Comparison of ENCODE assay signal across 11 cellular contexts in the genomic region with DNA sequence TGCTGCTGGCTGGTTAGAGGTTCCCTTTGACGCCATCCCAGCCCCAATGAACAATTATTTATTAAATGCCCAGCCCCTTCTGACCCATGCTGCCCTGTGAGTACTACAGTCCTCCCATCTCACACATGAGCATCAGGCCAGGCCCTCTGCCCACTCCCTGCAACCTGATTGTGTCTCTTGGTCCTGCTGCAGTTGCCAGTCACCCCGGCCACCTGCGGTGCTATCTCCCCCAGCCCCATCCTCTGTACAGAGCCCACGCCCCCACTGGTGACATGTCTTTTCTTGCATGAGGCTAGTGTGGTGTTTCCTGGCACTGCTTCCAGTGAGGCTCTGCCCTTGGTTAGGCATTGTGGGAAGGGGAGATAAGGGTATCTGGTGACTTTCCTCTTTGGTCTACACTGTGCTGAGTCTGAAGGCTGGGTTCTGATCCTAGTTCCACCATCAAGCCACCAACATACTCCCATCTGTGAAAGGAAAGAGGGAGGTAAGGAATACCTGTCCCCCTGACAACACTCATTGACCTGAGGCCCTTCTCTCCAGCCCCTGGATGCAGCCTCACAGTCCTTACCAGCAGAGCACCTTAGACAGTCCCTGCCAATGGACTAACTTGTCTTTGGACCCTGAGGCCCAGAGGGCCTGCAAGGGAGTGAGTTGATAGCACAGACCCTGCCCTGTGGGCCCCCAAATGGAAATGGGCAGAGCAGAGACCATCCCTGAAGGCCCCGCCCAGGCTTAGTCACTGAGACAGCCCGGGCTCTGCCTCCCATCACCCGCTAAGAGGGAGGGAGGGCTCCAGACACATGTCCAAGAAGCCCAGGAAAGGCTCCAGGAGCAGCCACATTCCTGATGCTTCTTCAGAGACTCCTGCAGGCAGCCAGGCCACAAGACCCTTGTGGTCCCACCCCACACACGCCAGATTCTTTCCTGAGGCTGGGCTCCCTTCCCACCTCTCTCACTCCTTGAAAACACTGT. TPM values are rescaled to one million over a fixed set of nuclear protein-coding genes. Genes with fewer than 3 reads are reported as not detected.
DNase-seq lines count a peak whose midpoint lies in the region; ATAC-seq, FAIRE-seq and TF ChIP-seq lines count a peak whose summit lies in the region.
"Had no signal": no experiment of that assay in that cellular context is flagged by ENCODE, and none has a peak within 500 bp of the region (broad histone marks: within the 10 kb centered on the region; RNA-seq: fewer than 3 reads in every experiment).

No MANE protein-coding gene starts in this region.

- no peak for TF ChIP-seq POLR2A in H1 (IDR thresholded peaks at IDR 0.05; ENCODE audit: control extremely low read depth in 1 of 2, low read depth in 2 of 2, low read length in 2 of 2)

- H2AFZ ChIP-seq in H1 (ENCODE audit: low read length) = no peak overlapping the region

- DNase-seq in BE2C (peak; percentile 36), MG63 (peak; percentile 72), H1 (ENCODE audit: low read depth in 1 of 2, low spot score in 2 of 2) (no peak), activated gamma-delta T cell treated with Interleukin-2 at 50 U/mL for 16 hours (no peak), NCI-H748 treated with DMSO at 0.1 percent for 48 hours (lab: John Stamatoyannopoulos, UW) (no peak)
- DNase-seq in activated naive CD4-positive, alpha-beta T cell (lab: John Stamatoyannopoulos, UW) = no peak
- DNase-seq: activated CD4-positive, alpha-beta T cell treated with anti-CD3 and anti-CD28 coated beads for 48 hours had no signal

- TF ChIP-seq RAD21 in H1 (IDR thresholded peaks at IDR 0.05 in 1 of 2, conservative IDR thresholded peaks at IDR 0.05 in 1 of 2; ENCODE audit: low read depth in 2 of 2, low read length in 2 of 2) = no peak

- H3K14ac ChIP-seq in H1 (ENCODE audit: insufficient read length) = no peak overlapping the region

- no peak overlapping the region for H2BK5ac ChIP-seq in H1 (ENCODE audit: low read depth, low read length)

- no peak overlapping the region for H4K5ac ChIP-seq in H1 (ENCODE audit: insufficient read length, low read depth, low read length)

- no peak for FAIRE-seq in H1 (lab: Jason Lieb, UNC)

- H2BK20ac ChIP-seq in H1 (ENCODE audit: low read length) = no peak overlapping the region

- no peaks in the 10 kb centered on the region for H3K79me2 ChIP-seq in H1 (ENCODE audit: control insufficient read depth in 1 of 2, insufficient read depth in 2 of 2, low read length in 2 of 2)

- H2BK15ac ChIP-seq in H1 (ENCODE audit: low read length) = no peak overlapping the region

- H3K23ac ChIP-seq in H1 (ENCODE audit: insufficient read length) = no peak overlapping the region

- H3K4ac ChIP-seq in H1 (replicated peaks; ENCODE audit: insufficient read length, low read depth, low read length) = no peak overlapping the region

- H3K56ac ChIP-seq in H1 (replicated peaks; ENCODE audit: insufficient read length, low read depth, low read length) = no peak overlapping the region

- TF ChIP-seq CTCF in BE2C (IDR thresholded peaks at IDR 0.05; ENCODE audit: low read depth, low read length) (no peak), H1 (IDR thresholded peaks at IDR 0.05; ENCODE audit: control extremely low read depth in 1 of 3, insufficient read depth in 1 of 3, low read depth in 1 of 3, low read length in 3 of 3) (no peak)

- H3K79me1 ChIP-seq in H1 (ENCODE audit: low read depth, low read length) = no peaks in the 10 kb centered on the region

- 87% methylated on average over 8 of the region's 8 CpGs; no CpG with 5 or more reads in 1 of the 2 experiments for WGBS in H1 (ENCODE audit: extremely low coverage in 1 of 2, insufficient coverage in 1 of 2, insufficient read length in 1 of 2, insufficient replicate concordance in 2 of 2, low coverage in 1 of 2, low lambda C conversion rate in 2 of 2, missing lambda C conversion rate in 1 of 2), 2 experiments
- WGBS in mesodermal cell (ENCODE audit: insufficient coverage in 2 of 2), 2 experiments = 66 to 78% methylated on average over 6 of the region's 8 CpGs

- H3K27ac ChIP-seq in H1 (ENCODE audit: low read depth, low read length) (no peak overlapping the region), mesodermal cell (ENCODE audit: low read depth, low read length, severe bottlenecking) (peak overlapping the region; percentile 60)
- H3K27ac ChIP-seq: KMS-11 had no signal

- H3K4me1 ChIP-seq in BE2C (peaks cover 18% of the 10 kb centered on the region), H1 (replicated peaks in 1 of 4; ENCODE audit: control insufficient read depth in 3 of 4, insufficient read depth in 4 of 4, low read length in 3 of 4) (peaks cover 0 to 2% (median 1%) of the 10 kb centered on the region in 4 experiments; a peak in 1 of 7 replicates), mesodermal cell (ENCODE audit: control insufficient read depth, insufficient read depth, low read length, poor library complexity, severe bottlenecking) (peaks cover 15% of the 10 kb centered on the region)

- POLR2A ChIA-PET in H1 (lab: Charles Lee; ENCODE audit: partially characterized antibody) = no interaction called here

- H2BK120ac ChIP-seq in H1 (replicated peaks; ENCODE audit: low read depth, low read length) = no peak overlapping the region

- no peak overlapping the region for H2AK5ac ChIP-seq in H1 (ENCODE audit: low read depth, low read length)

- H3K27me3 ChIP-seq in BE2C (no peaks in the 10 kb centered on the region), MG63 (peaks cover 3% of the 10 kb centered on the region; the same call in 1 of the 2 replicates), H1 (replicated peaks in 1 of 4; ENCODE audit: control insufficient read depth in 3 of 4, extremely low read depth in 1 of 4, insufficient read depth in 3 of 4, low read length in 3 of 4) (no peaks in the 10 kb centered on the region)

- no peak for TF ChIP-seq EP300 in H1 (IDR thresholded peaks at IDR 0.05; ENCODE audit: borderline replicate concordance in 1 of 2, low read depth in 2 of 2, low read length in 2 of 2)

- CTCF ChIA-PET in H1 (lab: Charles Lee; ENCODE audit: partially characterized antibody) = interaction anchor here (1.4 to 3.7 kb wide), 2 partner anchors 24 to 34 kb away, joined by 3 to 32 read pairs; no protein-coding TSS in a partner anchor

- H3K23me2 ChIP-seq in H1 (ENCODE audit: low read depth, low read length) = no peaks in the 10 kb centered on the region

- no peak overlapping the region for H2BK12ac ChIP-seq in H1 (ENCODE audit: low read depth, low read length)

- no peaks in the 10 kb centered on the region for H3K9me3 ChIP-seq in BE2C
- no peaks in the 10 kb centered on the region for H3K9me3 ChIP-seq in MG63
- no peaks in the 10 kb centered on the region for H3K9me3 ChIP-seq in H1 (ENCODE audit: insufficient read depth in 2 of 2, low read depth in 1 of 2, low read length in 1 of 2)
- no peaks in the 10 kb centered on the region for H3K9me3 ChIP-seq in mesodermal cell (ENCODE audit: control insufficient read depth, low read length)
- H3K9me3 ChIP-seq: Caco-2 had no signal

- ATAC-seq in HG02610 (IDR thresholded peaks at IDR 0.05; ENCODE audit: unreplicated experiment) = no peak

- peak overlapping the region; percentile 2; the same call in 1 of the 2 replicates for H4K8ac ChIP-seq in H1 (ENCODE audit: extremely low read depth, insufficient read depth, low read length)

- no peak overlapping the region for H3K18ac ChIP-seq in H1 (ENCODE audit: extremely low read depth, low read length)

- H3K4me3 ChIP-seq in BE2C (ENCODE audit: low read depth, low read length) (no peak overlapping the region), MG63 (no peak overlapping the region), H1 (ENCODE audit: extremely low read depth in 1 of 4, insufficient read depth in 2 of 4, low read depth in 3 of 4, low read length in 4 of 4) (no peak overlapping the region), mesodermal cell (ENCODE audit: extremely low read depth, insufficient read depth, low read length, poor library complexity, severe bottlenecking) (no peak overlapping the region)

- no peak overlapping the region for H4K91ac ChIP-seq in H1 (replicated peaks; ENCODE audit: insufficient read length, low read length)

- H3K36me3 ChIP-seq in BE2C (peaks cover 36% of the 10 kb centered on the region), MG63 (no peaks in the 10 kb centered on the region), H1 (ENCODE audit: control insufficient read depth in 2 of 4, insufficient read depth in 4 of 4, low read length in 3 of 4) (no peaks in the 10 kb centered on the region), mesodermal cell (ENCODE audit: control insufficient read depth, insufficient read depth, low read length) (no peaks in the 10 kb centered on the region)

- peaks cover 0 to under 1% of the 10 kb centered on the region in 2 experiments for H4K20me1 ChIP-seq in H1 (replicated peaks in 1 of 2; ENCODE audit: control insufficient read depth in 1 of 2, insufficient read depth in 2 of 2, low read length in 2 of 2)

- H3K9ac ChIP-seq in H1 (replicated peaks in 1 of 4; ENCODE audit: extremely low read depth in 1 of 4, low read depth in 3 of 4, low read length in 3 of 4) = no peak overlapping the region
- H3K9ac ChIP-seq: KMS-11 had no signal

- no peak overlapping the region for H3K4me2 ChIP-seq in H1 (ENCODE audit: insufficient read depth in 1 of 2, low read depth in 2 of 2, low read length in 2 of 2)
- H3K4me2 ChIP-seq: KMS-11 had no signal

RNA-seq across cellular contexts. Expression of a gene that starts 11.3 kb away (rescaled TPM):
- polyA plus RNA-seq in BE2C (2012; ENCODE audit: insufficient read depth, insufficient read length, low read depth) = 49.0 TPM
- total RNA-seq in MG63 (2014; rRNA removed; shearing (Covaris generic); ENCODE audit: low replicate concordance) = not detected in 2 replicates
- total RNA-seq in H1 (2021; fragmentation: NEBNext Ultra II Directional; extraction: Animal tissue kit (Norgen Biotek cat#: 25700)) = 1.4 and 1.9 TPM in 2 replicates
- 3.0 and 3.2 TPM in 2 replicates for polyA plus RNA-seq in H1 (2011; rRNA removed)
- 2.0 TPM for polyA plus RNA-seq in H1 (2011; cell fraction: cytosol; rRNA removed)
- polyA plus RNA-seq in H1 (2011; cell fraction: nucleus; rRNA removed) = 3.8 TPM
- 2.2 to 2.8 TPM (median 2.3 TPM) in 4 replicates for polyA plus RNA-seq in H1 (2012, experiment 1 of 2)
- polyA plus RNA-seq in H1 (2012, experiment 2 of 2) = 2.3 TPM
- 2.8 TPM for polyA plus RNA-seq in H1 (2013, experiment 1 of 2)
- 3.1 TPM for polyA plus RNA-seq in H1 (2013, experiment 2 of 2)
- polyA minus RNA-seq in H1 (2011; rRNA and poly(A)+ RNA removed) = 2.4 and 2.7 TPM in 2 replicates
- 1.4 TPM for polyA minus RNA-seq in H1 (2011; cell fraction: cytosol; rRNA and poly(A)+ RNA removed)
- 2.6 TPM for polyA minus RNA-seq in H1 (2011; cell fraction: nucleus; rRNA and poly(A)+ RNA removed)
- polyA plus RNA-seq in mesodermal cell (2013, experiment 1 of 2) = 6.7 TPM
- polyA plus RNA-seq in mesodermal cell (2013, experiment 2 of 2) = 3.8 TPM
- total RNA-seq: Caco-2 had no signal

RNA-seq across cellular contexts. Expression of a gene that starts 21.0 kb away (rescaled TPM):
- not detected for polyA plus RNA-seq in BE2C (2012; ENCODE audit: insufficient read depth, insufficient read length, low read depth)
- total RNA-seq in MG63 (2014; rRNA removed; shearing (Covaris generic); ENCODE audit: low replicate concordance) = not detected in 2 replicates
- not detected in 2 replicates for total RNA-seq in H1 (2021; fragmentation: NEBNext Ultra II Directional; extraction: Animal tissue kit (Norgen Biotek cat#: 25700))
- not detected in 2 replicates for polyA plus RNA-seq in H1 (2011; rRNA removed)
- not detected for polyA plus RNA-seq in H1 (2011; cell fraction: cytosol; rRNA removed)
- not detected for polyA plus RNA-seq in H1 (2011; cell fraction: nucleus; rRNA removed)
- polyA plus RNA-seq in H1 (2012, experiment 1 of 2) = 0.38 TPM in 1 of 4 replicates, not detected in the others
- polyA plus RNA-seq in H1 (2012, experiment 2 of 2) = not detected
- polyA plus RNA-seq in H1 (2013, experiment 1 of 2) = not detected
- not detected for polyA plus RNA-seq in H1 (2013, experiment 2 of 2)
- polyA minus RNA-seq in H1 (2011; rRNA and poly(A)+ RNA removed) = not detected in 2 replicates
- polyA minus RNA-seq in H1 (2011; cell fraction: cytosol; rRNA and poly(A)+ RNA removed) = not detected
- not detected for polyA minus RNA-seq in H1 (2011; cell fraction: nucleus; rRNA and poly(A)+ RNA removed)
- polyA plus RNA-seq in mesodermal cell (2013, experiment 1 of 2) = not detected
- polyA plus RNA-seq in mesodermal cell (2013, experiment 2 of 2) = not detected
- total RNA-seq: Caco-2 had no signal

RNA-seq across cellular contexts. Expression of a gene that starts 25.0 kb away (rescaled TPM):
- 0.20 TPM for polyA plus RNA-seq in BE2C (2012; ENCODE audit: insufficient read depth, insufficient read length, low read depth)
- total RNA-seq in MG63 (2014; rRNA removed; shearing (Covaris generic); ENCODE audit: low replicate concordance) = not detected in 2 replicates
- not detected in 2 replicates for total RNA-seq in H1 (2021; fragmentation: NEBNext Ultra II Directional; extraction: Animal tissue kit (Norgen Biotek cat#: 25700))
- polyA plus RNA-seq in H1 (2011; rRNA removed) = not detected in 2 replicates
- polyA plus RNA-seq in H1 (2011; cell fraction: cytosol; rRNA removed) = not detected
- not detected for polyA plus RNA-seq in H1 (2011; cell fraction: nucleus; rRNA removed)
- not detected in 4 replicates for polyA plus RNA-seq in H1 (2012, experiment 1 of 2)
- 0.07 TPM for polyA plus RNA-seq in H1 (2012, experiment 2 of 2)
- 0.02 TPM for polyA plus RNA-seq in H1 (2013, experiment 1 of 2)
- polyA plus RNA-seq in H1 (2013, experiment 2 of 2) = 0.07 TPM
- polyA minus RNA-seq in H1 (2011; rRNA and poly(A)+ RNA removed) = not detected in 2 replicates
- polyA minus RNA-seq in H1 (2011; cell fraction: cytosol; rRNA and poly(A)+ RNA removed) = not detected
- not detected for polyA minus RNA-seq in H1 (2011; cell fraction: nucleus; rRNA and poly(A)+ RNA removed)
- polyA plus RNA-seq in mesodermal cell (2013, experiment 1 of 2) = not detected
- not detected for polyA plus RNA-seq in mesodermal cell (2013, experiment 2 of 2)

Comparison
In these comparisons a context has a peak if more than half of its experiments do, and no peak if none do; other contexts are left out.
1. DNase-seq: peak in BE2C (single experiment) and MG63 (single experiment); none in H1 (0 of 2), activated gamma-delta T cell treated with Interleukin-2 at 50 U/mL for 16 hours (single experiment), activated naive CD4-positive, alpha-beta T cell (0 of 4) and NCI-H748 treated with DMSO at 0.1 percent for 48 hours (single experiment).